Comparison of ENCODE assay signal across 8 cellular contexts in genomic region chr19:48720251-48720612, GRCh38. TPM values are rescaled to one million over a fixed set of nuclear protein-coding genes. Genes with fewer than 3 reads are reported as not detected.
A peak's percentile ranks its signal among the peaks of the same experiment; 100 is the strongest.
DNase-seq lines count a peak whose midpoint lies in the region; ATAC-seq and TF ChIP-seq lines count a peak whose summit lies in the region.
"Had no signal": no experiment of that assay in that cellular context is flagged by ENCODE, and none has a peak within 500 bp of the region (broad histone marks: within the 10 kb centered on the region; RNA-seq: fewer than 3 reads in every experiment).

No MANE protein-coding gene starts in this region.

- no peak for TF ChIP-seq CTCF in H9 (conservative IDR thresholded peaks at IDR 0.05)
- no peak for TF ChIP-seq CTCF in activated B cell treated with CpG ODN at 0.5 μM for 24 hours (IDR thresholded peaks at IDR 0.05)

- H3K4me1 ChIP-seq in H9 (ENCODE audit: insufficient read depth, low read length) (no peaks in the 10 kb centered on the region; the same call in 1 of the 2 replicates), right cardiac atrium (ENCODE audit: control insufficient read depth, insufficient read depth, low read length) (peaks cover 17% of the 10 kb centered on the region), subcutaneous abdominal adipose tissue (ENCODE audit: control insufficient read depth in 5 of 5, insufficient read depth in 5 of 5, low read length in 5 of 5) (peaks cover 14 to 55% (median 43%) of the 10 kb centered on the region in 5 donors), mesendoderm (ENCODE audit: control insufficient read depth, low read depth, low read length) (peaks cover 4% of the 10 kb centered on the region)

- H3K27ac Mint-ChIP-seq in H9 (peak overlapping the region in 2 of 3 experiments; percentile 96; a peak in 4 of 7 replicates), activated B cell treated with CpG ODN at 0.5 μM for 24 hours (peak overlapping the region; percentile 92)

- no peaks in the 10 kb centered on the region for H3K9me3 ChIP-seq in H9 (ENCODE audit: control insufficient read depth, low read depth, low read length)
- H3K9me3 ChIP-seq in right cardiac atrium (ENCODE audit: control insufficient read depth, low read length) = no peaks in the 10 kb centered on the region
- H3K9me3 ChIP-seq in subcutaneous abdominal adipose tissue (ENCODE audit: control insufficient read depth in 5 of 5, low read length in 5 of 5) = no peaks in the 10 kb centered on the region

- no peak overlapping the region for H3K23ac ChIP-seq in H9 (ENCODE audit: insufficient read length, low read depth, low read length)
- H3K23ac ChIP-seq in mesendoderm (ENCODE audit: low read length) = no peak overlapping the region

- no CpG with 5 or more reads among the region's 12 CpGs for WGBS in H9 (ENCODE audit: extremely low coverage, insufficient read length, low lambda C conversion rate)
- WGBS in right cardiac atrium = 24% methylated on average over 12 of the region's 12 CpGs
- WGBS in mesendoderm (ENCODE audit: extremely low coverage, insufficient coverage, low lambda C conversion rate) = no CpG with 5 or more reads among the region's 12 CpGs

- H2BK120ac ChIP-seq in H9 (ENCODE audit: low read depth, low read length, poor library complexity, severe bottlenecking) = no peak overlapping the region
- no peak overlapping the region for H2BK120ac ChIP-seq in mesendoderm (ENCODE audit: low read depth, low read length)

- DNase-seq in H9 = no peak
- no peak for DNase-seq in activated B cell treated with CpG ODN at 0.5 μM for 24 hours
- no peak for DNase-seq in right cardiac atrium
- DNase-seq in NCI-H82 (lab: John Stamatoyannopoulos, UW) = no peak
- no peak for DNase-seq in mesendoderm

- H3K27ac ChIP-seq in H9 (ENCODE audit: insufficient read length, low read depth, low read length) = no peak overlapping the region
- H3K27ac ChIP-seq in right cardiac atrium (ENCODE audit: low read length) = peak overlapping the region; percentile 92
- no peak overlapping the region for H3K27ac ChIP-seq in subcutaneous abdominal adipose tissue (ENCODE audit: low read depth, low read length)
- no peak overlapping the region for H3K27ac ChIP-seq in mesendoderm (ENCODE audit: low read depth, low read length)

- H3K27me3 ChIP-seq in H9 (ENCODE audit: insufficient read depth, low read length) (no peaks in the 10 kb centered on the region), right cardiac atrium (ENCODE audit: control insufficient read depth, insufficient read depth) (no peaks in the 10 kb centered on the region), subcutaneous abdominal adipose tissue (ENCODE audit: control insufficient read depth in 5 of 5, insufficient read depth in 4 of 5, low read length in 5 of 5) (peaks cover 0 to 6% (median 0%) of the 10 kb centered on the region in 5 donors), mesendoderm (ENCODE audit: insufficient read depth, low read length, poor library complexity) (no peaks in the 10 kb centered on the region)

- no peak overlapping the region for H2BK15ac ChIP-seq in H9 (ENCODE audit: low read depth, low read length)
- no peak overlapping the region for H2BK15ac ChIP-seq in mesendoderm (replicated peaks; ENCODE audit: low read depth)

- H3K14ac ChIP-seq in H9 (ENCODE audit: insufficient read depth, low read length) = no peak overlapping the region

- H3K36me3 Mint-ChIP-seq in H9 (ENCODE audit: insufficient read depth in 1 of 3, low read depth in 3 of 3) = no peaks in the 10 kb centered on the region; a peak in 1 of 7 replicates
- H3K36me3 Mint-ChIP-seq in activated B cell treated with CpG ODN at 0.5 μM for 24 hours (ENCODE audit: low read depth) = peaks cover 6% of the 10 kb centered on the region

- H3K4me2 ChIP-seq in H9 (ENCODE audit: insufficient read depth, insufficient read length, low read length) (peak overlapping the region; percentile 45), mesendoderm (ENCODE audit: low read length) (no peak overlapping the region)

- ATAC-seq in activated B cell treated with CpG ODN at 0.5 μM for 24 hours (ENCODE audit: low read depth) = no peak
- ATAC-seq in right cardiac atrium = peak; percentile 8 to 23
- no peak for ATAC-seq in HG02840 (IDR thresholded peaks at IDR 0.05; ENCODE audit: low FRiP score, unreplicated experiment)

- CTCF ChIA-PET in activated B cell treated with CpG ODN at 0.5 μM for 24 hours (lab: Charles Lee) = no interaction called here

- H4K91ac ChIP-seq in H9 (ENCODE audit: insufficient read length, low read depth, low read length) = no peak overlapping the region

- no peak overlapping the region for H2AFZ ChIP-seq in H9 (ENCODE audit: low read length)

- H3K4ac ChIP-seq in H9 (ENCODE audit: low read depth, low read length) (no peak overlapping the region), mesendoderm (ENCODE audit: low read depth, low read length) (no peak overlapping the region)

- H3K9me3 Mint-ChIP-seq in H9 = no peaks in the 10 kb centered on the region
- H3K9me3 Mint-ChIP-seq in activated B cell treated with CpG ODN at 0.5 μM for 24 hours = peaks cover 5% of the 10 kb centered on the region

- H3K79me1 ChIP-seq in H9 (ENCODE audit: insufficient read depth, low read depth, low read length, poor library complexity, severe bottlenecking) (no peaks in the 10 kb centered on the region), mesendoderm (ENCODE audit: low read length) (no peaks in the 10 kb centered on the region)

- intact Hi-C loops in activated B cell treated with CpG ODN at 0.5 μM for 24 hours (cut with micrococcal nuclease) (loop anchor here (1.0 to 10.0 kb wide), 3 partner anchors 18 to 1157 kb away; partner anchors contain the start of genes AKT1S1, ALDH16A1, PIH1D1 and TBC1D17), right cardiac atrium (cut with DNase I) (no loop called here)

- H3K4me1 Mint-ChIP-seq in H9 = peaks cover 27 to 43% of the 10 kb centered on the region in 2 experiments
- H3K4me1 Mint-ChIP-seq in activated B cell treated with CpG ODN at 0.5 μM for 24 hours = peaks cover 22% of the 10 kb centered on the region

- H3K56ac ChIP-seq in H9 (ENCODE audit: insufficient read length, low read depth, low read length) (no peak overlapping the region), mesendoderm (ENCODE audit: low read length) (no peak overlapping the region)

- no peak overlapping the region for H4K8ac ChIP-seq in H9 (replicated peaks; ENCODE audit: insufficient read length, low read depth, low read length)
- H4K8ac ChIP-seq in mesendoderm (ENCODE audit: low read depth, low read length) = no peak overlapping the region

- H3T11ph ChIP-seq in H9 (ENCODE audit: low read length) = no peak overlapping the region

- no peaks in the 10 kb centered on the region; the same call in 1 of the 2 replicates for H3K27me3 Mint-ChIP-seq in H9 (ENCODE audit: low read depth)
- H3K27me3 Mint-ChIP-seq in activated B cell treated with CpG ODN at 0.5 μM for 24 hours = no peaks in the 10 kb centered on the region

- no peaks in the 10 kb centered on the region for H4K20me1 ChIP-seq in H9 (ENCODE audit: control insufficient read depth, insufficient read depth, insufficient read length)

- no peak overlapping the region for H2AK5ac ChIP-seq in H9 (ENCODE audit: insufficient read length, low read length)
- H2AK5ac ChIP-seq in mesendoderm (ENCODE audit: low read length) = no peak overlapping the region

- peaks cover 3% of the 10 kb centered on the region for H3K23me2 ChIP-seq in H9 (ENCODE audit: insufficient read length, low read depth, low read length, poor library complexity, severe bottlenecking)

- H3K4me3 ChIP-seq in right cardiac atrium (ENCODE audit: low read length) (peak overlapping the region; percentile 13), subcutaneous abdominal adipose tissue (ENCODE audit: low read depth in 1 of 5, low read length in 5 of 5) (peak overlapping the region; percentile 68 to 76 (median 73)), mesendoderm (ENCODE audit: low read length) (no peak overlapping the region)

- H3K79me2 ChIP-seq in H9 (ENCODE audit: insufficient read depth, low read length) (no peaks in the 10 kb centered on the region), mesendoderm (ENCODE audit: control insufficient read depth, insufficient read depth, low read length) (no peaks in the 10 kb centered on the region)

- H3K36me3 ChIP-seq in subcutaneous abdominal adipose tissue (ENCODE audit: control insufficient read depth in 5 of 5, insufficient read depth in 5 of 5, low read length in 5 of 5) (peaks cover 0 to 27% (median 7%) of the 10 kb centered on the region in 5 donors), mesendoderm (ENCODE audit: control insufficient read depth, insufficient read depth, low read length) (no peaks in the 10 kb centered on the region)

- H2BK20ac ChIP-seq in H9 (ENCODE audit: low read depth, low read length, poor library complexity, severe bottlenecking) = no peak overlapping the region

- H2BK5ac ChIP-seq in H9 (ENCODE audit: insufficient read length, low read length) (no peak overlapping the region), mesendoderm (ENCODE audit: low read length) (no peak overlapping the region)

- H3K4me3 Mint-ChIP-seq in H9 (peak overlapping the region; percentile 96 to 98), activated B cell treated with CpG ODN at 0.5 μM for 24 hours (peak overlapping the region; percentile 95)

- POLR2A ChIA-PET in activated B cell treated with CpG ODN at 0.5 μM for 24 hours (lab: Charles Lee) = interaction anchor here (0.6 to 2.0 kb wide), 5 partner anchors 16 to 471 kb away, joined by 3 to 8 read pairs (median 4); partner anchors contain the start of genes RPL18 and SPHK2

- H3K18ac ChIP-seq in H9 (ENCODE audit: insufficient read length, low read depth, low read length) = no peak overlapping the region
- H3K18ac ChIP-seq in mesendoderm (ENCODE audit: low read length) = no peak overlapping the region

- no peak overlapping the region for H2BK12ac ChIP-seq in H9 (ENCODE audit: insufficient read length, low read depth, low read length)

- H4K5ac ChIP-seq in H9 (ENCODE audit: insufficient read length, low read depth, low read length) = no peak overlapping the region
- H4K5ac ChIP-seq in mesendoderm (ENCODE audit: low read length) = no peak overlapping the region

- H3K9ac ChIP-seq in H9 (ENCODE audit: extremely low read depth, insufficient read length, low read length) (no peak overlapping the region), subcutaneous abdominal adipose tissue (ENCODE audit: low read length in 5 of 5) (no peak overlapping the region), mesendoderm (ENCODE audit: low read length) (no peak overlapping the region)

RNA-seq across cellular contexts. Expression of gene MAMSTR, which starts 0.7 kb away (rescaled TPM):
- total RNA-seq in H9 (2021) (1.4 and 1.6 TPM in 2 replicates), activated B cell treated with CpG ODN at 0.5 μM for 24 hours (0.37 and 0.78 TPM in 2 replicates), right cardiac atrium (1 to 10 TPM; 1.6 to 5.7 (median 3.5) TPM)
- 4.0 TPM for polyA plus RNA-seq in right cardiac atrium
- 0.69 TPM for polyA plus RNA-seq in mesendoderm (2013, experiment 1 of 2)
- 0.71 TPM for polyA plus RNA-seq in mesendoderm (2013, experiment 2 of 2)

RNA-seq across cellular contexts. Expression of gene RASIP1, which starts 20.2 kb away (rescaled TPM):
- total RNA-seq in H9 (2021) = 2.4 and 2.8 TPM in 2 replicates
- total RNA-seq in activated B cell treated with CpG ODN at 0.5 μM for 24 hours = 0.07 and 0.12 TPM in 2 replicates
- total RNA-seq in right cardiac atrium = 10 to 100 TPM; 13.8 to 19.6 (median 17.5) TPM
- 20.4 TPM for polyA plus RNA-seq in right cardiac atrium
- 3.3 TPM for polyA plus RNA-seq in mesendoderm (2013, experiment 1 of 2)
- 3.7 TPM for polyA plus RNA-seq in mesendoderm (2013, experiment 2 of 2)
- total RNA-seq: HT1080 had no signal

RNA-seq across cellular contexts. Expression of gene FUT2, which starts 24.5 kb away (rescaled TPM):
- 11.4 and 13.2 TPM in 2 replicates for total RNA-seq in H9 (2021)
- total RNA-seq in activated B cell treated with CpG ODN at 0.5 μM for 24 hours = not detected in 2 replicates
- total RNA-seq in right cardiac atrium = not detected
- 0.09 TPM for polyA plus RNA-seq in right cardiac atrium
- 0.28 TPM for polyA plus RNA-seq in mesendoderm (2013, experiment 1 of 2)
- 0.49 TPM for polyA plus RNA-seq in mesendoderm (2013, experiment 2 of 2)
- total RNA-seq: HT1080 had no signal

RNA-seq across cellular contexts. Expression of gene IZUMO1, which starts 26.5 kb away (rescaled TPM):
- 2.6 and 3.7 TPM in 2 replicates for total RNA-seq in H9 (2021)
- total RNA-seq in activated B cell treated with CpG ODN at 0.5 μM for 24 hours = not detected in 2 replicates
- total RNA-seq in right cardiac atrium = under 1 TPM; 0.18 to 0.54 (median 0.38) TPM
- polyA plus RNA-seq in right cardiac atrium = 0.34 TPM
- polyA plus RNA-seq in mesendoderm (2013, experiment 1 of 2) = 0.45 TPM
- 0.24 TPM for polyA plus RNA-seq in mesendoderm (2013, experiment 2 of 2)
- total RNA-seq: HT1080 had no signal

RNA-seq across cellular contexts. Expression of gene FUT1, which starts 32.2 kb away (rescaled TPM):
- total RNA-seq in H9 (2021) = 15.9 and 16.1 TPM in 2 replicates
- not detected in 2 replicates for total RNA-seq in activated B cell treated with CpG ODN at 0.5 μM for 24 hours
- 1 to 10 TPM; 2.2 to 4.0 (median 2.6) TPM for total RNA-seq in right cardiac atrium
- 3.0 TPM for polyA plus RNA-seq in right cardiac atrium
- polyA plus RNA-seq in mesendoderm (2013, experiment 1 of 2) = 3.4 TPM
- 3.4 TPM for polyA plus RNA-seq in mesendoderm (2013, experiment 2 of 2)
- total RNA-seq: HT1080 had no signal

Comparison
In these comparisons a context has a peak if more than half of its experiments do, and no peak if none do; other contexts are left out.
1. ATAC-seq: peak in right cardiac atrium (2 of 2); none in activated B cell treated with CpG ODN at 0.5 μM for 24 hours (single experiment) and HG02840 (single experiment).
2. RNA of gene FUT2, which starts 24.5 kb away (total RNA-seq): 11.4 to 13.2 TPM in H9; not detected in activated B cell treated with CpG ODN at 0.5 μM for 24 hours and not detected in right cardiac atrium; every median in the first group is over 10 times any median in the second.